In genomic region chr15:30470594-30471365, GRCh38 we compare ENCODE assay signal across 8 cellular contexts. TPM values are rescaled to one million over a fixed set of nuclear protein-coding genes. Genes with fewer than 3 reads are reported as not detected.
DNase-seq lines count a peak whose midpoint lies in the region; ATAC-seq, FAIRE-seq and TF ChIP-seq lines count a peak whose summit lies in the region.
"Not testable (repeated sequence)": the region's sequence is repeated elsewhere in the genome, so short reads cannot be mapped to it uniquely, and the experiment has no call there.

No MANE protein-coding gene starts in this region.

- TF ChIP-seq CTCF in GM23338 (conservative IDR thresholded peaks at IDR 0.05; ENCODE audit: low read depth in 2 of 2); astrocyte of the cerebellum (IDR thresholded peaks at IDR 0.05; ENCODE audit: low read depth, low read length, missing control alignments); kidney (IDR thresholded peaks at IDR 0.05; ENCODE audit: borderline replicate concordance, extremely low read depth, insufficient read depth); tibial artery (IDR thresholded peaks at IDR 0.05): not testable (repeated sequence)

- not testable (repeated sequence) for H4K20me1 ChIP-seq in GM23338 (replicated peaks; ENCODE audit: insufficient read depth)

- not testable (repeated sequence) for H2AFZ ChIP-seq in GM23338

- not testable (repeated sequence) for H3K27ac Mint-ChIP-seq in GM23338

- H3K4me1 Mint-ChIP-seq in GM23338, result not testable (repeated sequence)

- intact Hi-C loops in kidney (cut with DNase I); tibial artery (cut with DNase I; ENCODE audit: low total_unique reads): not testable (repeated sequence)

- in situ Hi-C loops in astrocyte of the cerebellum (cut with HindIII; ENCODE audit: low sequenced_read_pairs), result not testable (repeated sequence)

- not testable (repeated sequence) for H3F3A ChIP-seq in GM23338 (replicated peaks; ENCODE audit: low read depth)

- H3K9me2 ChIP-seq in GM23338 (ENCODE audit: insufficient read depth), result not testable (repeated sequence)

- not testable (repeated sequence) for H3K36me3 Mint-ChIP-seq in GM23338 (ENCODE audit: low read depth)

- not testable (repeated sequence) for H3K9me3 Mint-ChIP-seq in GM23338

- not testable (repeated sequence) for H3K27ac ChIP-seq in GM23338 (ENCODE audit: low read depth); kidney (ENCODE audit: low read depth in 2 of 2, low read length in 2 of 2)
- peak overlapping the region; percentile 61 to 66 for H3K27ac ChIP-seq in tibial artery

- FAIRE-seq in kidney (lab: Jason Lieb, UNC), result not testable (repeated sequence)

- not testable (repeated sequence) for H3K4me3 Mint-ChIP-seq in GM23338

- H3K27me3 ChIP-seq in GM23338 (ENCODE audit: insufficient read depth); tibial artery: not testable (repeated sequence)

- H3K4me3 ChIP-seq in GM23338 (peak overlapping the region; percentile 45; the same call in 1 of the 2 replicates), astrocyte of the cerebellum (ENCODE audit: low read depth, low read length) (peak overlapping the region; percentile 31), tibial artery (peak overlapping the region; percentile 56 to 61)
- not testable (repeated sequence) for H3K4me3 ChIP-seq in kidney (ENCODE audit: low read length in 2 of 2)

- H3K9me3 ChIP-seq in kidney (ENCODE audit: control insufficient read depth in 1 of 2, low read length in 2 of 2); tibial artery: not testable (repeated sequence)

- ATAC-seq in GM18517 (IDR thresholded peaks at IDR 0.05; ENCODE audit: unreplicated experiment) (peak; percentile 79), GM23338 (peak; percentile 89), HG03439 (IDR thresholded peaks at IDR 0.05; ENCODE audit: unreplicated experiment) (peak; percentile 81)

- H3K36me3 ChIP-seq in GM23338 (ENCODE audit: insufficient read depth); kidney (ENCODE audit: control insufficient read depth in 1 of 2, insufficient read depth in 2 of 2, low read length in 2 of 2); tibial artery: not testable (repeated sequence)

- H3K79me2 ChIP-seq in GM23338 (replicated peaks; ENCODE audit: insufficient read depth), result not testable (repeated sequence)

- DNase-seq in GM23338 (ENCODE audit: low spot score); astrocyte of the cerebellum (ENCODE audit: low read depth): not testable (repeated sequence)
- peak; percentile 65 for DNase-seq in activated CD4-positive, alpha-beta T cell treated with anti-CD3 and anti-CD28 coated beads for 48 hours
- DNase-seq in kidney, result peak; percentile 65
- DNase-seq in stimulated activated CD4-positive, alpha-beta T cell treated with anti-CD3 and anti-CD28 coated beads, Interleukin-12 subunit alpha, Interleukin-12 subunit beta, amount 100 ng/mL, for 24 hours (ENCODE audit: low read depth in 2 of 2), result peak; percentile 15 to 19
- DNase-seq in tibial artery, result peak in 1 of 2 donors; percentile 62

- not testable (repeated sequence) for H3K4me2 ChIP-seq in GM23338

- not testable (repeated sequence) for H3K9ac ChIP-seq in kidney (ENCODE audit: low read length in 2 of 2)

- not testable (repeated sequence) for H3K27me3 Mint-ChIP-seq in GM23338 (ENCODE audit: insufficient read depth, low read depth, poor library complexity)

- not testable (repeated sequence) for H3K4me1 ChIP-seq in GM23338 (ENCODE audit: insufficient read depth); kidney (ENCODE audit: control insufficient read depth in 1 of 2, insufficient read depth in 1 of 2, low read depth in 1 of 2, low read length in 2 of 2); tibial artery

RNA-seq across cellular contexts. Expression of gene GOLGA8R, which starts 56.7 kb away (rescaled TPM):
- total RNA-seq in GM23338 (2014; rRNA removed; shearing (Covaris generic)), result 0.17 TPM in 1 of 2 replicates, not detected in the other
- polyA plus RNA-seq in GM23338 (2016; fragmentation: Nextera tagmentation; extraction: Ambion mirVana) (0.27 TPM in 1 of 2 replicates, not detected in the other), kidney (ENCODE audit: insufficient read depth, low read depth, low replicate concordance) (0.41 TPM)
- 6.3 TPM for total RNA-seq in kidney
